Comparison of ENCODE assay signal across 1 cellular context in the genomic region with DNA sequence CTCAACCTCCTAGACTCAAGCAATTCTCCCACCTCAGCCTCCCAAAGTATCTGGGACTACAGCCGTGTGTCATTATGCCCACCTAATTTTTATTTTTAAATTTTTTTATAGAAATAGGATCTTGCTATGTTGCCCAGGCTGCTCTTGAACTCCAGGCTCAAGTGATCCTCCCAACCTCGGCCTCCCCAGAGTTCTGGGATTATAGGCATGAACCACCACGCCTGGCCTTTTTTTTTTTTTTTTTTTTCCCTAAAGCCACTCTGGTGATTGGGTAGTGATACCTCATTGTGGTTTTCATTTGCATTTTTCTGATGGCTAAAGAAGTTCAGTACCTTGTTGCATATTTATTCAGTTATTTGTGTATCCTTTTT.
TF ChIP-seq lines count a peak whose summit lies in the region.

No MANE protein-coding gene starts in this region.

TF ChIP-seq in HepG2, 621 proteins besides CTCF, POLR2A, EP300 and RAD21:
- no peak for TF ChIP-seq STAG1 (CRISPR knock-in tag; IDR thresholded peaks at IDR 0.05)
- TF ChIP-seq, protein P1, sequence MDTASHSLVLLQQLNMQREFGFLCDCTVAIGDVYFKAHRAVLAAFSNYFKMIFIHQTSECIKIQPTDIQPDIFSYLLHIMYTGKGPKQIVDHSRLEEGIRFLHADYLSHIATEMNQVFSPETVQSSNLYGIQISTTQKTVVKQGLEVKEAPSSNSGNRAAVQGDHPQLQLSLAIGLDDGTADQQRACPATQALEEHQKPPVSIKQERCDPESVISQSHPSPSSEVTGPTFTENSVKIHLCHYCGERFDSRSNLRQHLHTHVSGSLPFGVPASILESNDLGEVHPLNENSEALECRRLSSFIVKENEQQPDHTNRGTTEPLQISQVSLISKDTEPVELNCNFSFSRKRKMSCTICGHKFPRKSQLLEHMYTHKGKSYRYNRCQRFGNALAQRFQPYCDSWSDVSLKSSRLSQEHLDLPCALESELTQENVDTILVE (CRISPR knock-in tag; IDR thresholded peaks at IDR 0.05) = no peak
- TF ChIP-seq, protein P2, sequence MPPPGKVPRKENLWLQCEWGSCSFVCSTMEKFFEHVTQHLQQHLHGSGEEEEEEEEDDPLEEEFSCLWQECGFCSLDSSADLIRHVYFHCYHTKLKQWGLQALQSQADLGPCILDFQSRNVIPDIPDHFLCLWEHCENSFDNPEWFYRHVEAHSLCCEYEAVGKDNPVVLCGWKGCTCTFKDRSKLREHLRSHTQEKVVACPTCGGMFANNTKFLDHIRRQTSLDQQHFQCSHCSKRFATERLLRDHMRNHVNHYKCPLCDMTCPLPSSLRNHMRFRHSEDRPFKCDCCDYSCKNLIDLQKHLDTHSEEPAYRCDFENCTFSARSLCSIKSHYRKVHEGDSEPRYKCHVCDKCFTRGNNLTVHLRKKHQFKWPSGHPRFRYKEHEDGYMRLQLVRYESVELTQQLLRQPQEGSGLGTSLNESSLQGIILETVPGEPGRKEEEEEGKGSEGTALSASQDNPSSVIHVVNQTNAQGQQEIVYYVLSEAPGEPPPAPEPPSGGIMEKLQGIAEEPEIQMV (CRISPR knock-in tag; IDR thresholded peaks at IDR 0.05; ENCODE audit: low read depth) = no peak
- TF ChIP-seq ZNF788 (CRISPR knock-in tag; IDR thresholded peaks at IDR 0.05; ENCODE audit: borderline replicate concordance) = no peak
- TF ChIP-seq ZNF670 (CRISPR knock-in tag; IDR thresholded peaks at IDR 0.05; ENCODE audit: borderline replicate concordance) = no peak
- no peak for TF ChIP-seq SRSF4 (IDR thresholded peaks at IDR 0.05; ENCODE audit: low read depth, low read length, poor library complexity, severe bottlenecking)
- no peak for TF ChIP-seq ZKSCAN8 (CRISPR knock-in tag; IDR thresholded peaks at IDR 0.05; ENCODE audit: borderline replicate concordance)
- no peak for TF ChIP-seq MTF2 (CRISPR knock-in tag; IDR thresholded peaks at IDR 0.05; ENCODE audit: borderline replicate concordance)
- TF ChIP-seq SATB2 (CRISPR knock-in tag; IDR thresholded peaks at IDR 0.05) = no peak
- no peak for TF ChIP-seq TSC22D2 (CRISPR knock-in tag; IDR thresholded peaks at IDR 0.05; ENCODE audit: borderline replicate concordance)
- no peak for TF ChIP-seq ZMYM2 (CRISPR knock-in tag; IDR thresholded peaks at IDR 0.05)
- no peak for TF ChIP-seq ZNF12 (CRISPR knock-in tag; IDR thresholded peaks at IDR 0.05)
- no peak for TF ChIP-seq ELF4 (CRISPR knock-in tag; IDR thresholded peaks at IDR 0.05; ENCODE audit: borderline replicate concordance)
- no peak for TF ChIP-seq ZNF205 (CRISPR knock-in tag; IDR thresholded peaks at IDR 0.05)
- no peak for TF ChIP-seq SETDB1 (CRISPR knock-in tag; IDR thresholded peaks at IDR 0.05; ENCODE audit: borderline replicate concordance)
- TF ChIP-seq ZNF431 (CRISPR knock-in tag; IDR thresholded peaks at IDR 0.05; ENCODE audit: borderline replicate concordance, low read depth) = no peak
